In the genomic region with DNA sequence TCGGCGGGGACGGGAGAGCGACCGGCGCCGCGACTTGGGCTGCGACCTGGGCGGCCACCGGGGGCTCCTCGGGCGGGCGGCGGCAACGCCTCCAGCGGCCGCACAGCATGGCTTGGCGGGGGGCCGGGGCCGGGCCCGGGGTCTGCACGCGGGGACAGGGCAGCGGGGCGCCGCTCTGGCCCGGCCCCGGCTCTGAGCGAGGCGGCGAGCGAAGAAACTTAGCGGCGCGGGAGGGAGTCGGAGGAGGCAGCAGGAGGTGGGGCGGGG, we compare ENCODE assay signal across 8 cellular contexts. TPM values are rescaled to one million over a fixed set of nuclear protein-coding genes. Genes with fewer than 3 reads are reported as not detected.
DNase-seq lines count a peak whose midpoint lies in the region; ATAC-seq and TF ChIP-seq lines count a peak whose summit lies in the region.

PLCD3 (minus strand) TSS at position 214 of the 267 bp plus-strand sequence; CDS start at position 109, 105 bp downstream.

- TF ChIP-seq CTCF in esophagus muscularis mucosa (IDR thresholded peaks at IDR 0.05): no peak

- intact Hi-C loops in esophagus muscularis mucosa (cut with DNase I): loop anchor here (5.0 kb wide), 4 partner anchors 35 to 355 kb away; no protein-coding TSS in a partner anchor

- WGBS in esophagus muscularis mucosa: no CpG with 5 or more reads among the region's 38 CpGs

- peaks cover 25% of the 10 kb centered on the region for H3K4me1 ChIP-seq in SJCRH30
- H3K4me1 ChIP-seq in esophagus muscularis mucosa: peaks cover 57 to 79% (median 69%) of the 10 kb centered on the region in 4 donors
- peaks cover 33% of the 10 kb centered on the region for H3K4me1 ChIP-seq in neuron (ENCODE audit: insufficient read depth, low read length)

- H3K27me3 ChIP-seq in SJCRH30 (no peaks in the 10 kb centered on the region), esophagus muscularis mucosa (no peaks in the 10 kb centered on the region), neuron (ENCODE audit: insufficient read depth, low read length) (no peaks in the 10 kb centered on the region)

- no peaks in the 10 kb centered on the region for H3K36me3 ChIP-seq in SJCRH30
- H3K36me3 ChIP-seq in esophagus muscularis mucosa: peaks cover 0 to 3% (median 0%) of the 10 kb centered on the region in 4 donors
- H3K36me3 ChIP-seq in neuron (ENCODE audit: insufficient read depth, low read length): no peaks in the 10 kb centered on the region

- ATAC-seq in GM18909 (IDR thresholded peaks at IDR 0.05; ENCODE audit: poor library complexity, unreplicated experiment): peak; percentile 3
- no peak for ATAC-seq in HG02798 (IDR thresholded peaks at IDR 0.05; ENCODE audit: poor library complexity, unreplicated experiment)

- TF ChIP-seq POLR2A in esophagus muscularis mucosa (IDR thresholded peaks at IDR 0.05; ENCODE audit: low read depth): no peak

- TF ChIP-seq EP300 in esophagus muscularis mucosa (IDR thresholded peaks at IDR 0.05): no peak

- H3K9me3 ChIP-seq in SJCRH30 (replicated peaks) (no peaks in the 10 kb centered on the region), esophagus muscularis mucosa (no peaks in the 10 kb centered on the region), neuron (ENCODE audit: low read length) (no peaks in the 10 kb centered on the region)

- peak within 1 kb of the TSS; percentile 73 for H3K4me3 ChIP-seq in SJCRH30
- peak within 1 kb of the TSS; percentile 87 to 97 (median 88) for H3K4me3 ChIP-seq in esophagus muscularis mucosa
- H3K4me3 ChIP-seq in neuron (ENCODE audit: low read length): peak within 1 kb of the TSS; percentile 68

- DNase-seq in SJCRH30 (no peak), esophagus muscularis mucosa (ENCODE audit: extremely low spot score) (no peak), T-helper 9 cell (no peak), AG08395 (ENCODE audit: low spot score) (no peak), NCI-H345 (lab: John Stamatoyannopoulos, UW) (no peak)

- H3K27ac ChIP-seq in SJCRH30 (peak within 1 kb of the TSS; percentile 19; the same call in 1 of the 2 replicates), esophagus muscularis mucosa (replicated peaks in 1 of 4) (peak within 1 kb of the TSS; percentile 97 to 99 (median 98))

- H2AFZ ChIP-seq in neuron (ENCODE audit: low read depth, low read length): peak within 1 kb of the TSS; percentile 93

RNA-seq across cellular contexts. Expression of gene PLCD3, which starts in this region (rescaled TPM):
- total RNA-seq in SJCRH30 (2014; rRNA removed; shearing (Covaris generic)): 5.8 and 8.2 TPM in 2 replicates
- 100 to 1,000 TPM in 2 of 4 donors, 10 to 100 TPM in 2; 49.4 to 154 (median 106) TPM for total RNA-seq in esophagus muscularis mucosa
